Comparison of ENCODE assay signal across 1 cellular context in genomic region chr10:118564652-118565051, GRCh38.
TF ChIP-seq lines count a peak whose summit lies in the region.

No MANE protein-coding gene starts in this region.

TF ChIP-seq in K562, 482 proteins besides CTCF, POLR2A, EP300 and RAD21 (continued from another document):
- TF ChIP-seq STAG1 (CRISPR knock-in tag; IDR thresholded peaks at IDR 0.05; ENCODE audit: borderline replicate concordance), result peak; percentile 77; the same call in 1 of the 2 replicates
- no peak for TF ChIP-seq NFYB (IDR thresholded peaks at IDR 0.05; ENCODE audit: extremely low read depth, insufficient read length)
- TF ChIP-seq SMC3 (conservative IDR thresholded peaks at IDR 0.05; ENCODE audit: insufficient read depth, low read depth, low read length), result 0 out of 2 replicates have a peak, but pooled peaks have one; percentile 15
- TF ChIP-seq ZNF75A (CRISPR knock-in tag; IDR thresholded peaks at IDR 0.05), result no peak
